1 cellular context compared by ENCODE assay signal in the genomic region with DNA sequence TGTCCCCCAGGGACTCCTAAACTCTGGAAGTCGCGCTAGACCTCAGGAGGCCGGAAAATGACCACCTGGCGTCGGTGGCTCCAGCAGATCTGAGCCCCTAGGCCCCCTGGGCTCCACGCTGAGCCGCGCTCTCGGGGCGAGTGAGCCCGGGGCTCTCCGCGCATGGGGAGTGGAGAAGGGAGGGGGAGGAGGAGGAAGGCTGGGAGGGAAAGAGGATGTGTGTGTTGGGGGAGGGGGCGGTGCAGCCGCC.
A peak's percentile ranks its signal among the peaks of the same experiment; 100 is the strongest.
TF ChIP-seq lines count a peak whose summit lies in the region.

No MANE protein-coding gene starts in this region.

TF ChIP-seq in K562, 482 proteins besides CTCF, POLR2A, EP300 and RAD21 (continued from another document and continues in another):
- TF ChIP-seq TCF7L2 (IDR thresholded peaks at IDR 0.05; ENCODE audit: low read depth, low read length) (no peak), RFX5 (IDR thresholded peaks at IDR 0.05; ENCODE audit: low read depth, low read length) (no peak), MEF2A (IDR thresholded peaks at IDR 0.05; ENCODE audit: control insufficient read depth, low read depth, low read length) (no peak), KAT2B (IDR thresholded peaks at IDR 0.05; ENCODE audit: low read depth, low read length) (no peak), TCFL5 (CRISPR knock-in tag; conservative IDR thresholded peaks at IDR 0.05) (no peak), ZNF280B (CRISPR knock-in tag; IDR thresholded peaks at IDR 0.05) (no peak), ZNF551 (CRISPR knock-in tag; IDR thresholded peaks at IDR 0.05) (no peak), ZNF507 (tag; conservative IDR thresholded peaks at IDR 0.05) (no peak), CHD2 (IDR thresholded peaks at IDR 0.05; ENCODE audit: low read depth, low read length) (0 out of 2 replicates have a peak, but pooled peaks have one; percentile 46), SREBF1 (IDR thresholded peaks at IDR 0.05; ENCODE audit: borderline replicate concordance, low read depth, low read length) (no peak), NELFE (IDR thresholded peaks at IDR 0.05; ENCODE audit: insufficient read depth, insufficient read length) (no peak), SIN3A (IDR thresholded peaks at IDR 0.05; ENCODE audit: borderline replicate concordance in 2 of 2, control insufficient read depth in 1 of 2, low read depth in 2 of 2, low read length in 2 of 2) (no peak), RAD51 (IDR thresholded peaks at IDR 0.05; ENCODE audit: borderline replicate concordance, low read depth) (no peak), BRF1 (IDR thresholded peaks at IDR 0.05; ENCODE audit: borderline replicate concordance, extremely low read depth, insufficient read length) (no peak), TEAD4 (IDR thresholded peaks at IDR 0.05; ENCODE audit: low read length) (no peak), TEAD4 (CRISPR knock-in tag; IDR thresholded peaks at IDR 0.05; ENCODE audit: borderline replicate concordance) (no peak), ZBTB9 (CRISPR knock-in tag; IDR thresholded peaks at IDR 0.05) (no peak), FUS (optimal IDR thresholded peaks at IDR 0.05; ENCODE audit: low read depth, low read length) (no peak), ZFP36 (IDR thresholded peaks at IDR 0.05; ENCODE audit: low read depth, low read length, partially characterized antibody) (no peak), FOXA3 (CRISPR knock-in tag; conservative IDR thresholded peaks at IDR 0.05 in 1 of 2, IDR thresholded peaks at IDR 0.05 in 1 of 2) (no peak), VEZF1 (CRISPR knock-in tag; IDR thresholded peaks at IDR 0.05) (peak; percentile 84), RBM15 (IDR thresholded peaks at IDR 0.05; ENCODE audit: insufficient read depth, low read length) (no peak), RCOR1 (IDR thresholded peaks at IDR 0.05; ENCODE audit: borderline replicate concordance in 1 of 2, low read depth in 2 of 2, low read length in 2 of 2) (0 out of 4 replicates have a peak, but pooled peaks of 1 of the 2 experiments have one; percentile 2), LCOR (CRISPR knock-in tag; IDR thresholded peaks at IDR 0.05) (no peak; the same call in 1 of the 2 replicates), ZNF561 (CRISPR knock-in tag; conservative IDR thresholded peaks at IDR 0.05) (no peak), ZBTB17 (CRISPR knock-in tag; IDR thresholded peaks at IDR 0.05) (0 out of 2 replicates have a peak, but pooled peaks have one; percentile 17), PHTF2 (CRISPR knock-in tag; IDR thresholded peaks at IDR 0.05) (no peak), E2F3 (CRISPR knock-in tag; IDR thresholded peaks at IDR 0.05) (no peak), SMAD2 (IDR thresholded peaks at IDR 0.05; ENCODE audit: low read depth, low read length) (no peak), POLR2H (tag; IDR thresholded peaks at IDR 0.05; ENCODE audit: low read depth) (no peak), BMI1 (IDR thresholded peaks at IDR 0.05; ENCODE audit: low read length) (no peak), CEBPZ (IDR thresholded peaks at IDR 0.05; ENCODE audit: borderline replicate concordance, low read depth, low read length) (no peak), MBD1 (CRISPR knock-in tag; IDR thresholded peaks at IDR 0.05) (no peak), ZNF431 (CRISPR knock-in tag; IDR thresholded peaks at IDR 0.05) (no peak), FOXJ2 (tag; IDR thresholded peaks at IDR 0.05) (no peak)
- TF ChIP-seq, protein P1, sequence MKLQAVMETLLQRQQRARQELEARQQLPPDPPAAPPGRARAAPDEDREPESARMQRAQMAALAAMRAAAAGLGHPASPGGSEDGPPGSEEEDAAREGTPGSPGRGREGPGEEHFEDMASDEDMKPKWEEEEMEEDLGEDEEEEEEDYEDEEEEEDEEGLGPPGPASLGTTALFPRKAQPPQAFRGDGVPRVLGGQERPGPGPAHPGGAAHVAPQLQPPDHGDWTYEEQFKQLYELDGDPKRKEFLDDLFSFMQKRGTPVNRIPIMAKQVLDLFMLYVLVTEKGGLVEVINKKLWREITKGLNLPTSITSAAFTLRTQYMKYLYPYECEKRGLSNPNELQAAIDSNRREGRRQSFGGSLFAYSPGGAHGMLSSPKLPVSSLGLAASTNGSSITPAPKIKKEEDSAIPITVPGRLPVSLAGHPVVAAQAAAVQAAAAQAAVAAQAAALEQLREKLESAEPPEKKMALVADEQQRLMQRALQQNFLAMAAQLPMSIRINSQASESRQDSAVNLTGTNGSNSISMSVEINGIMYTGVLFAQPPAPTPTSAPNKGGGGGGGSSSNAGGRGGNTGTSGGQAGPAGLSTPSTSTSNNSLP (IDR thresholded peaks at IDR 0.05; ENCODE audit: borderline replicate concordance, low read depth, low read length): no peak
- TF ChIP-seq, protein P2, sequence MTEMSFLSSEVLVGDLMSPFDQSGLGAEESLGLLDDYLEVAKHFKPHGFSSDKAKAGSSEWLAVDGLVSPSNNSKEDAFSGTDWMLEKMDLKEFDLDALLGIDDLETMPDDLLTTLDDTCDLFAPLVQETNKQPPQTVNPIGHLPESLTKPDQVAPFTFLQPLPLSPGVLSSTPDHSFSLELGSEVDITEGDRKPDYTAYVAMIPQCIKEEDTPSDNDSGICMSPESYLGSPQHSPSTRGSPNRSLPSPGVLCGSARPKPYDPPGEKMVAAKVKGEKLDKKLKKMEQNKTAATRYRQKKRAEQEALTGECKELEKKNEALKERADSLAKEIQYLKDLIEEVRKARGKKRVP (CRISPR knock-in tag; IDR thresholded peaks at IDR 0.05): 0 out of 2 replicates have a peak, but pooled peaks have one; percentile 8
- TF ChIP-seq, protein P3, sequence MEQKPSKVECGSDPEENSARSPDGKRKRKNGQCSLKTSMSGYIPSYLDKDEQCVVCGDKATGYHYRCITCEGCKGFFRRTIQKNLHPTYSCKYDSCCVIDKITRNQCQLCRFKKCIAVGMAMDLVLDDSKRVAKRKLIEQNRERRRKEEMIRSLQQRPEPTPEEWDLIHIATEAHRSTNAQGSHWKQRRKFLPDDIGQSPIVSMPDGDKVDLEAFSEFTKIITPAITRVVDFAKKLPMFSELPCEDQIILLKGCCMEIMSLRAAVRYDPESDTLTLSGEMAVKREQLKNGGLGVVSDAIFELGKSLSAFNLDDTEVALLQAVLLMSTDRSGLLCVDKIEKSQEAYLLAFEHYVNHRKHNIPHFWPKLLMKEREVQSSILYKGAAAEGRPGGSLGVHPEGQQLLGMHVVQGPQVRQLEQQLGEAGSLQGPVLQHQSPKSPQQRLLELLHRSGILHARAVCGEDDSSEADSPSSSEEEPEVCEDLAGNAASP (IDR thresholded peaks at IDR 0.05): no peak
- TF ChIP-seq, protein P4, sequence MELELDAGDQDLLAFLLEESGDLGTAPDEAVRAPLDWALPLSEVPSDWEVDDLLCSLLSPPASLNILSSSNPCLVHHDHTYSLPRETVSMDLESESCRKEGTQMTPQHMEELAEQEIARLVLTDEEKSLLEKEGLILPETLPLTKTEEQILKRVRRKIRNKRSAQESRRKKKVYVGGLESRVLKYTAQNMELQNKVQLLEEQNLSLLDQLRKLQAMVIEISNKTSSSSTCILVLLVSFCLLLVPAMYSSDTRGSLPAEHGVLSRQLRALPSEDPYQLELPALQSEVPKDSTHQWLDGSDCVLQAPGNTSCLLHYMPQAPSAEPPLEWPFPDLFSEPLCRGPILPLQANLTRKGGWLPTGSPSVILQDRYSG (tag; conservative IDR thresholded peaks at IDR 0.05; ENCODE audit: low read depth): no peak
- TF ChIP-seq, protein P5, sequence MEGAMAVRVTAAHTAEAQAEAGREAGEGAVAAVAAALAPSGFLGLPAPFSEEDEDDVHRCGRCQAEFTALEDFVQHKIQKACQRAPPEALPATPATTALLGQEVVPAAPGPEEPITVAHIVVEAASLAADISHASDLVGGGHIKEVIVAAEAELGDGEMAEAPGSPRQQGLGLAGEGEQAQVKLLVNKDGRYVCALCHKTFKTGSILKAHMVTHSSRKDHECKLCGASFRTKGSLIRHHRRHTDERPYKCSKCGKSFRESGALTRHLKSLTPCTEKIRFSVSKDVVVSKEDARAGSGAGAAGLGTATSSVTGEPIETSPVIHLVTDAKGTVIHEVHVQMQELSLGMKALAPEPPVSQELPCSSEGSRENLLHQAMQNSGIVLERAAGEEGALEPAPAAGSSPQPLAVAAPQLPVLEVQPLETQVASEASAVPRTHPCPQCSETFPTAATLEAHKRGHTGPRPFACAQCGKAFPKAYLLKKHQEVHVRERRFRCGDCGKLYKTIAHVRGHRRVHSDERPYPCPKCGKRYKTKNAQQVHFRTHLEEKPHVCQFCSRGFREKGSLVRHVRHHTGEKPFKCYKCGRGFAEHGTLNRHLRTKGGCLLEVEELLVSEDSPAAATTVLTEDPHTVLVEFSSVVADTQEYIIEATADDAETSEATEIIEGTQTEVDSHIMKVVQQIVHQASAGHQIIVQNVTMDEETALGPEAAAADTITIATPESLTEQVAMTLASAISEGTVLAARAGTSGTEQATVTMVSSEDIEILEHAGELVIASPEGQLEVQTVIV (CRISPR knock-in tag; IDR thresholded peaks at IDR 0.05; ENCODE audit: borderline replicate concordance): no peak
- TF ChIP-seq, protein P6, sequence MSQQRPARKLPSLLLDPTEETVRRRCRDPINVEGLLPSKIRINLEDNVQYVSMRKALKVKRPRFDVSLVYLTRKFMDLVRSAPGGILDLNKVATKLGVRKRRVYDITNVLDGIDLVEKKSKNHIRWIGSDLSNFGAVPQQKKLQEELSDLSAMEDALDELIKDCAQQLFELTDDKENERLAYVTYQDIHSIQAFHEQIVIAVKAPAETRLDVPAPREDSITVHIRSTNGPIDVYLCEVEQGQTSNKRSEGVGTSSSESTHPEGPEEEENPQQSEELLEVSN (IDR thresholded peaks at IDR 0.05; ENCODE audit: borderline replicate concordance in 1 of 2, extremely low read depth in 1 of 2, insufficient read depth in 1 of 2, insufficient read length in 1 of 2, low read depth in 1 of 2, low read length in 1 of 2, poor library complexity in 1 of 2, severe bottlenecking in 1 of 2): no peak
- TF ChIP-seq, protein P7, sequence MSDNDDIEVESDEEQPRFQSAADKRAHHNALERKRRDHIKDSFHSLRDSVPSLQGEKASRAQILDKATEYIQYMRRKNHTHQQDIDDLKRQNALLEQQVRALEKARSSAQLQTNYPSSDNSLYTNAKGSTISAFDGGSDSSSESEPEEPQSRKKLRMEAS (CRISPR knock-in tag; IDR thresholded peaks at IDR 0.05): no peak
